ENCODE assay signal across 20 cellular contexts in genomic region chr7:156082048-156082447, GRCh38.
"Had no signal": no experiment of that assay in that cellular context is flagged by ENCODE, and none has a peak within 500 bp of the region (broad histone marks: within the 10 kb centered on the region; RNA-seq: fewer than 3 reads in every experiment).

No MANE protein-coding gene starts in this region.

- H3K9me3 ChIP-seq: MG63, SK-N-SH had no signal

- H3K4me3 ChIP-seq: MG63 had no signal

- H3K27me3 ChIP-seq: MG63 had no signal

- H3K36me3 ChIP-seq: MG63 had no signal

- DNase-seq: IMR-90, Karpas-422, KG1, MG63, NCI-H1092 treated with DMSO at 0.1 percent for 48 hours, NCI-H1436, NCI-H2029, NCI-H2081 treated with DMSO at 0.1 percent for 48 hours, NCI-H2171, NCI-H226, NCI-H446, NCI-H510A, NCI-H524 treated with DMSO at 0.1 percent for 48 hours, NCI-H69, NCI-H774, Right ventricle myocardium superior, RPMI8226, SIG-M5, SK-N-SH had no signal

- ATAC-seq: HepG2 had no signal
